ENCODE assay signal across 1 cellular context in the genomic region with DNA sequence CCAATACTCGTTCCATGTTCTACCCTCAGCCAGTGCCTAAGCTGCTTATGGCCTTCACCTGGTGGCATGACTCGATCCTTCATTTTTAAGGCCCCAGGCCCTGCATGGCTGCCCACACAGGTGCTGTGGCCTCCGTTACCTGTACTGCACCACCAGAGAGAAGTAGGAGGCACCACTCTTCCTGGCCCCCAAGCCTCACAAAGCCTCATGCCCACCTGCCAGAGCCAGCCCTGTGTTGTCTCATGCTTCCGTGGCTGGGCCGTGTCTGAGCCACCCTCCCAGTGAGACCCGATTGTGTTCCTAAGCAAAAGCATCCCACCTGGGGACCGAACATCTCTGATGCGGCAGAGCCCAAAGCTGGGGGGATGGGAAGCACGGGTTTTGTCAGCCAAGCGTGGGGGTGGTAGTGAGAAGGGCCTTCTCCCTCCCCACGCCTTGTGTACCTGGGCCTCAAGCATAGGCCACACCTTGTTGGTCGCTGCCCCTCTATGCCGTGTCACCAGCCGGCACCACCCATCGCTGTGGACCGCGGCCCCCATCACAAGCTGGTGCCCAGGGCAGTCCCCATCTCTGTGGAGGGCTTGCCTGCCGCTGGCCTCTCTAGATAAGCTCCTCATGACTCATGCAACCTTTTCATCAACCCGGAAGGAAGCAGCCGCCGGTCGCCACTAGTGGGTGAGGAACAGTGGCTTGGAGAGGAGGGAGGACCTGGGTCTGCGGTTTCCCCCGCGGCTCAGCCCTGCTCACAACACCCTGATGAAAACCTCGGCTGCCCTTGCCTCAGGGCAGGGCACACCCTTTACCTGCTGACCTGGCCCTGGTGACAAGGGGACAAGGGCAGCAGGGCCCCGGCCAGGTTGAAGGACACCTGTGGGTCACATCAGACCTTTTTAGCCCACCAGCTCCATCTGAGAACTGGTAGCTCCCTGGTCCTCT.
TF ChIP-seq lines count a peak whose summit lies in the region.

No MANE protein-coding gene starts in this region.

TF ChIP-seq in K562, 482 proteins besides CTCF, POLR2A, EP300 and RAD21 (continued from another document):
- TF ChIP-seq, protein P1, sequence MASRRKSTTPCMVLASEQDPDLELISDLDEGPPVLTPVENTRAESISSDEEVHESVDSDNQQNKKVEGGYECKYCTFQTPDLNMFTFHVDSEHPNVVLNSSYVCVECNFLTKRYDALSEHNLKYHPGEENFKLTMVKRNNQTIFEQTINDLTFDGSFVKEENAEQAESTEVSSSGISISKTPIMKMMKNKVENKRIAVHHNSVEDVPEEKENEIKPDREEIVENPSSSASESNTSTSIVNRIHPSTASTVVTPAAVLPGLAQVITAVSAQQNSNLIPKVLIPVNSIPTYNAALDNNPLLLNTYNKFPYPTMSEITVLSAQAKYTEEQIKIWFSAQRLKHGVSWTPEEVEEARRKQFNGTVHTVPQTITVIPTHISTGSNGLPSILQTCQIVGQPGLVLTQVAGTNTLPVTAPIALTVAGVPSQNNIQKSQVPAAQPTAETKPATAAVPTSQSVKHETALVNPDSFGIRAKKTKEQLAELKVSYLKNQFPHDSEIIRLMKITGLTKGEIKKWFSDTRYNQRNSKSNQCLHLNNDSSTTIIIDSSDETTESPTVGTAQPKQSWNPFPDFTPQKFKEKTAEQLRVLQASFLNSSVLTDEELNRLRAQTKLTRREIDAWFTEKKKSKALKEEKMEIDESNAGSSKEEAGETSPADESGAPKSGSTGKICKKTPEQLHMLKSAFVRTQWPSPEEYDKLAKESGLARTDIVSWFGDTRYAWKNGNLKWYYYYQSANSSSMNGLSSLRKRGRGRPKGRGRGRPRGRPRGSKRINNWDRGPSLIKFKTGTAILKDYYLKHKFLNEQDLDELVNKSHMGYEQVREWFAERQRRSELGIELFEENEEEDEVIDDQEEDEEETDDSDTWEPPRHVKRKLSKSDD (conservative IDR thresholded peaks at IDR 0.05; ENCODE audit: low read length): no peak
- TF ChIP-seq MCM2 (IDR thresholded peaks at IDR 0.05; ENCODE audit: low read depth): no peak
- TF ChIP-seq ZBTB1 (CRISPR knock-in tag; IDR thresholded peaks at IDR 0.05; ENCODE audit: borderline replicate concordance, low read depth): peak; percentile 72; the same call in 1 of the 2 replicates
- no peak for TF ChIP-seq SREBF1 (IDR thresholded peaks at IDR 0.05; ENCODE audit: borderline replicate concordance, low read depth, low read length)
- TF ChIP-seq PHF8 (IDR thresholded peaks at IDR 0.05; ENCODE audit: borderline replicate concordance, low read length): peak; percentile 45; the same call in 1 of the 2 replicates
- peak; percentile 92 for TF ChIP-seq SMARCA4 (IDR thresholded peaks at IDR 0.05)
- TF ChIP-seq CBX5 (IDR thresholded peaks at IDR 0.05; ENCODE audit: borderline replicate concordance, low read depth): no peak
- peak; percentile 44 for TF ChIP-seq CXXC5 (CRISPR knock-in tag; IDR thresholded peaks at IDR 0.05)
- peak in 1 of 3 experiments; percentile 22 for TF ChIP-seq YY1 (IDR thresholded peaks at IDR 0.05; ENCODE audit: borderline replicate concordance in 1 of 3, control insufficient read depth in 1 of 3, extremely low read depth in 1 of 3, insufficient read depth in 3 of 3, insufficient read length in 1 of 3, insufficient replicate concordance in 2 of 3, low read depth in 1 of 3, low read length in 2 of 3)
- peak; percentile 50 for TF ChIP-seq KDM5B (IDR thresholded peaks at IDR 0.05; ENCODE audit: insufficient replicate concordance, low read depth, low read length)
- TF ChIP-seq, protein P2, sequence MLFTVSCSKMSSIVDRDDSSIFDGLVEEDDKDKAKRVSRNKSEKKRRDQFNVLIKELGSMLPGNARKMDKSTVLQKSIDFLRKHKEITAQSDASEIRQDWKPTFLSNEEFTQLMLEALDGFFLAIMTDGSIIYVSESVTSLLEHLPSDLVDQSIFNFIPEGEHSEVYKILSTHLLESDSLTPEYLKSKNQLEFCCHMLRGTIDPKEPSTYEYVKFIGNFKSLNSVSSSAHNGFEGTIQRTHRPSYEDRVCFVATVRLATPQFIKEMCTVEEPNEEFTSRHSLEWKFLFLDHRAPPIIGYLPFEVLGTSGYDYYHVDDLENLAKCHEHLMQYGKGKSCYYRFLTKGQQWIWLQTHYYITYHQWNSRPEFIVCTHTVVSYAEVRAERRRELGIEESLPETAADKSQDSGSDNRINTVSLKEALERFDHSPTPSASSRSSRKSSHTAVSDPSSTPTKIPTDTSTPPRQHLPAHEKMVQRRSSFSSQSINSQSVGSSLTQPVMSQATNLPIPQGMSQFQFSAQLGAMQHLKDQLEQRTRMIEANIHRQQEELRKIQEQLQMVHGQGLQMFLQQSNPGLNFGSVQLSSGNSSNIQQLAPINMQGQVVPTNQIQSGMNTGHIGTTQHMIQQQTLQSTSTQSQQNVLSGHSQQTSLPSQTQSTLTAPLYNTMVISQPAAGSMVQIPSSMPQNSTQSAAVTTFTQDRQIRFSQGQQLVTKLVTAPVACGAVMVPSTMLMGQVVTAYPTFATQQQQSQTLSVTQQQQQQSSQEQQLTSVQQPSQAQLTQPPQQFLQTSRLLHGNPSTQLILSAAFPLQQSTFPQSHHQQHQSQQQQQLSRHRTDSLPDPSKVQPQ (CRISPR knock-in tag; IDR thresholded peaks at IDR 0.05; ENCODE audit: borderline replicate concordance): no peak
- TF ChIP-seq ZNF780A (CRISPR knock-in tag; IDR thresholded peaks at IDR 0.05): no peak
- peak; percentile 78 for TF ChIP-seq TAL1 (IDR thresholded peaks at IDR 0.05)
- TF ChIP-seq HMG20B (CRISPR knock-in tag; IDR thresholded peaks at IDR 0.05): no peak
- TF ChIP-seq, protein P3, sequence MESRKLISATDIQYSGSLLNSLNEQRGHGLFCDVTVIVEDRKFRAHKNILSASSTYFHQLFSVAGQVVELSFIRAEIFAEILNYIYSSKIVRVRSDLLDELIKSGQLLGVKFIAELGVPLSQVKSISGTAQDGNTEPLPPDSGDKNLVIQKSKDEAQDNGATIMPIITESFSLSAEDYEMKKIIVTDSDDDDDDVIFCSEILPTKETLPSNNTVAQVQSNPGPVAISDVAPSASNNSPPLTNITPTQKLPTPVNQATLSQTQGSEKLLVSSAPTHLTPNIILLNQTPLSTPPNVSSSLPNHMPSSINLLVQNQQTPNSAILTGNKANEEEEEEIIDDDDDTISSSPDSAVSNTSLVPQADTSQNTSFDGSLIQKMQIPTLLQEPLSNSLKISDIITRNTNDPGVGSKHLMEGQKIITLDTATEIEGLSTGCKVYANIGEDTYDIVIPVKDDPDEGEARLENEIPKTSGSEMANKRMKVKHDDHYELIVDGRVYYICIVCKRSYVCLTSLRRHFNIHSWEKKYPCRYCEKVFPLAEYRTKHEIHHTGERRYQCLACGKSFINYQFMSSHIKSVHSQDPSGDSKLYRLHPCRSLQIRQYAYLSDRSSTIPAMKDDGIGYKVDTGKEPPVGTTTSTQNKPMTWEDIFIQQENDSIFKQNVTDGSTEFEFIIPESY (CRISPR knock-in tag; IDR thresholded peaks at IDR 0.05): 0 out of 2 replicates have a peak, but pooled peaks have one; percentile 2
- TF ChIP-seq PTRF (tag; IDR thresholded peaks at IDR 0.05): no peak
- TF ChIP-seq, protein P4, sequence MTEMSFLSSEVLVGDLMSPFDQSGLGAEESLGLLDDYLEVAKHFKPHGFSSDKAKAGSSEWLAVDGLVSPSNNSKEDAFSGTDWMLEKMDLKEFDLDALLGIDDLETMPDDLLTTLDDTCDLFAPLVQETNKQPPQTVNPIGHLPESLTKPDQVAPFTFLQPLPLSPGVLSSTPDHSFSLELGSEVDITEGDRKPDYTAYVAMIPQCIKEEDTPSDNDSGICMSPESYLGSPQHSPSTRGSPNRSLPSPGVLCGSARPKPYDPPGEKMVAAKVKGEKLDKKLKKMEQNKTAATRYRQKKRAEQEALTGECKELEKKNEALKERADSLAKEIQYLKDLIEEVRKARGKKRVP (CRISPR knock-in tag; IDR thresholded peaks at IDR 0.05): peak; percentile 83
- no peak for TF ChIP-seq ZNF766 (CRISPR knock-in tag; conservative IDR thresholded peaks at IDR 0.05)
- TF ChIP-seq, protein P5, sequence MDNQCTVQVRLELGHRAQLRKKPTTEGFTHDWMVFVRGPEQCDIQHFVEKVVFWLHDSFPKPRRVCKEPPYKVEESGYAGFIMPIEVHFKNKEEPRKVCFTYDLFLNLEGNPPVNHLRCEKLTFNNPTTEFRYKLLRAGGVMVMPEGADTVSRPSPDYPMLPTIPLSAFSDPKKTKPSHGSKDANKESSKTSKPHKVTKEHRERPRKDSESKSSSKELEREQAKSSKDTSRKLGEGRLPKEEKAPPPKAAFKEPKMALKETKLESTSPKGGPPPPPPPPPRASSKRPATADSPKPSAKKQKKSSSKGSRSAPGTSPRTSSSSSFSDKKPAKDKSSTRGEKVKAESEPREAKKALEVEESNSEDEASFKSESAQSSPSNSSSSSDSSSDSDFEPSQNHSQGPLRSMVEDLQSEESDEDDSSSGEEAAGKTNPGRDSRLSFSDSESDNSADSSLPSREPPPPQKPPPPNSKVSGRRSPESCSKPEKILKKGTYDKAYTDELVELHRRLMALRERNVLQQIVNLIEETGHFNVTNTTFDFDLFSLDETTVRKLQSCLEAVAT (IDR thresholded peaks at IDR 0.05): peak in 1 of 2 experiments; percentile 82; a peak in 1 of 4 replicates
- 0 out of 2 replicates have a peak, but pooled peaks have one; percentile 24 for TF ChIP-seq MBD2 (IDR thresholded peaks at IDR 0.05; ENCODE audit: borderline replicate concordance, low read depth)
- no peak for TF ChIP-seq TAF7 (tag; IDR thresholded peaks at IDR 0.05)
- no peak for TF ChIP-seq NUFIP1 (IDR thresholded peaks at IDR 0.05; ENCODE audit: partially characterized antibody)
- TF ChIP-seq, protein P6, sequence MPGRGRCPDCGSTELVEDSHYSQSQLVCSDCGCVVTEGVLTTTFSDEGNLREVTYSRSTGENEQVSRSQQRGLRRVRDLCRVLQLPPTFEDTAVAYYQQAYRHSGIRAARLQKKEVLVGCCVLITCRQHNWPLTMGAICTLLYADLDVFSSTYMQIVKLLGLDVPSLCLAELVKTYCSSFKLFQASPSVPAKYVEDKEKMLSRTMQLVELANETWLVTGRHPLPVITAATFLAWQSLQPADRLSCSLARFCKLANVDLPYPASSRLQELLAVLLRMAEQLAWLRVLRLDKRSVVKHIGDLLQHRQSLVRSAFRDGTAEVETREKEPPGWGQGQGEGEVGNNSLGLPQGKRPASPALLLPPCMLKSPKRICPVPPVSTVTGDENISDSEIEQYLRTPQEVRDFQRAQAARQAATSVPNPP (IDR thresholded peaks at IDR 0.05; ENCODE audit: borderline replicate concordance, insufficient read depth, insufficient read length): no peak
- 0 out of 2 replicates have a peak, but pooled peaks have one; percentile 80 for TF ChIP-seq CBFB (CRISPR knock-in tag; IDR thresholded peaks at IDR 0.05)
- TF ChIP-seq NR2C2 (CRISPR knock-in tag; IDR thresholded peaks at IDR 0.05): no peak
- TF ChIP-seq NR2C2 (tag; IDR thresholded peaks at IDR 0.05): peak; percentile 88
- peak; percentile 29 for TF ChIP-seq SMARCB1 (IDR thresholded peaks at IDR 0.05; ENCODE audit: insufficient read length, low read depth)
- TF ChIP-seq CREBBP (IDR thresholded peaks at IDR 0.05; ENCODE audit: low read depth, low read length): no peak
- no peak for TF ChIP-seq ZNF444 (CRISPR knock-in tag; IDR thresholded peaks at IDR 0.05)
- TF ChIP-seq ZNF134 (CRISPR knock-in tag; conservative IDR thresholded peaks at IDR 0.05): no peak
- TF ChIP-seq RUNX1 (IDR thresholded peaks at IDR 0.05; ENCODE audit: low read depth): peak; percentile 58; the same call in 1 of the 2 replicates
- TF ChIP-seq RB1 (IDR thresholded peaks at IDR 0.05; ENCODE audit: low read depth): no peak
- peak; percentile 96 for TF ChIP-seq RNF2 (IDR thresholded peaks at IDR 0.05)
- peak; percentile 80 for TF ChIP-seq TEAD4 (IDR thresholded peaks at IDR 0.05; ENCODE audit: low read length)
- TF ChIP-seq TEAD4 (CRISPR knock-in tag; IDR thresholded peaks at IDR 0.05; ENCODE audit: borderline replicate concordance): no peak
- 0 out of 2 replicates have a peak, but pooled peaks have one; percentile 55 for TF ChIP-seq TCF7 (IDR thresholded peaks at IDR 0.05; ENCODE audit: borderline replicate concordance)
- TF ChIP-seq ZFX (CRISPR knock-in tag; IDR thresholded peaks at IDR 0.05): no peak; the same call in none of the 2 replicates
- TF ChIP-seq, protein P7, sequence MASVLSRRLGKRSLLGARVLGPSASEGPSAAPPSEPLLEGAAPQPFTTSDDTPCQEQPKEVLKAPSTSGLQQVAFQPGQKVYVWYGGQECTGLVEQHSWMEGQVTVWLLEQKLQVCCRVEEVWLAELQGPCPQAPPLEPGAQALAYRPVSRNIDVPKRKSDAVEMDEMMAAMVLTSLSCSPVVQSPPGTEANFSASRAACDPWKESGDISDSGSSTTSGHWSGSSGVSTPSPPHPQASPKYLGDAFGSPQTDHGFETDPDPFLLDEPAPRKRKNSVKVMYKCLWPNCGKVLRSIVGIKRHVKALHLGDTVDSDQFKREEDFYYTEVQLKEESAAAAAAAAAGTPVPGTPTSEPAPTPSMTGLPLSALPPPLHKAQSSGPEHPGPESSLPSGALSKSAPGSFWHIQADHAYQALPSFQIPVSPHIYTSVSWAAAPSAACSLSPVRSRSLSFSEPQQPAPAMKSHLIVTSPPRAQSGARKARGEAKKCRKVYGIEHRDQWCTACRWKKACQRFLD (CRISPR knock-in tag; IDR thresholded peaks at IDR 0.05): peak; percentile 69
